ENCODE assay signal across 21 cellular contexts in genomic region chr13:83211301-83211700, GRCh38.
DNase-seq lines count a peak whose midpoint lies in the region; ATAC-seq, FAIRE-seq and TF ChIP-seq lines count a peak whose summit lies in the region.
"Had no signal": no experiment of that assay in that cellular context is flagged by ENCODE, and none has a peak within 500 bp of the region (broad histone marks: within the 10 kb centered on the region; RNA-seq: fewer than 3 reads in every experiment).

No MANE protein-coding gene starts in this region.

- H3K27ac ChIP-seq in astrocyte (ENCODE audit: low read depth, low read length), result peak overlapping the region; percentile 11
- H3K27ac ChIP-seq: HL-60, SJCRH30 had no signal

- no peaks in the 10 kb centered on the region for H4K20me1 ChIP-seq in astrocyte (ENCODE audit: insufficient read depth, low read length)

- peaks cover 11% of the 10 kb centered on the region for H3K4me1 ChIP-seq in astrocyte (ENCODE audit: insufficient read depth, low read length)
- H3K4me1 ChIP-seq: SJCRH30 had no signal

- H2AFZ ChIP-seq in astrocyte (ENCODE audit: low read depth, low read length), result no peak overlapping the region

- H3K36me3 Mint-ChIP-seq in astrocyte (ENCODE audit: low read depth, unreplicated experiment), result no peaks in the 10 kb centered on the region
- H3K36me3 Mint-ChIP-seq: CD8-positive, alpha-beta T cell had no signal

- DNase-seq in GM04503 (ENCODE audit: low read depth), result peak; percentile 27
- peak; percentile 70 for DNase-seq in astrocyte (ENCODE audit: low read depth)
- DNase-seq in fibroblast of gingiva (ENCODE audit: low read depth), result peak; percentile 82
- peak; percentile 67 for DNase-seq in non-pigmented ciliary epithelial cell (ENCODE audit: low read depth)
- DNase-seq in omental fat pad (ENCODE audit: low spot score), result no peak
- DNase-seq in retina, result no peak
- DNase-seq in H7, result no peak
- DNase-seq: CD8-positive, alpha-beta T cell; MV-4-11; NCI-H1417 treated with DMSO at 0.1 percent for 48 hours; NCI-H1930; NCI-H2171; NCI-H774; PC-3; SJCRH30; SW 1271 had no signal

- FAIRE-seq in astrocyte (lab: Jason Lieb, UNC), result no peak
- FAIRE-seq: GM19239, HTR-8/SVneo had no signal

- H3K9me3 Mint-ChIP-seq in astrocyte (ENCODE audit: unreplicated experiment), result peaks cover 10% of the 10 kb centered on the region

- ATAC-seq in GM21423 (IDR thresholded peaks at IDR 0.05; ENCODE audit: unreplicated experiment) (no peak), omental fat pad (ENCODE audit: low FRiP score) (no peak)
- ATAC-seq: CD8-positive, alpha-beta T cell; PC-3 had no signal

- H3K36me3 ChIP-seq in astrocyte (ENCODE audit: insufficient read depth, low read length), result no peaks in the 10 kb centered on the region
- no peaks in the 10 kb centered on the region for H3K36me3 ChIP-seq in H7 (replicated peaks; ENCODE audit: control insufficient read depth, insufficient read depth, low read length)
- H3K36me3 ChIP-seq: HAP-1, SJCRH30 had no signal

- peaks cover 14% of the 10 kb centered on the region for H3K4me1 Mint-ChIP-seq in astrocyte (ENCODE audit: low read depth, unreplicated experiment)

- no peaks in the 10 kb centered on the region for H3K9me3 ChIP-seq in astrocyte (ENCODE audit: insufficient read depth, low read depth, low read length)
- H3K9me3 ChIP-seq: HAP-1, SJCRH30 had no signal

- H3K4me2 ChIP-seq in astrocyte (ENCODE audit: low read length), result peak overlapping the region; percentile 21

- no peak overlapping the region for H3K4me3 Mint-ChIP-seq in astrocyte (ENCODE audit: unreplicated experiment)
- H3K4me3 Mint-ChIP-seq: CD8-positive, alpha-beta T cell had no signal

- no peak overlapping the region for H3K27ac Mint-ChIP-seq in astrocyte (ENCODE audit: unreplicated experiment)
- H3K27ac Mint-ChIP-seq: CD8-positive, alpha-beta T cell had no signal

- H3K9ac ChIP-seq in astrocyte (ENCODE audit: low read length), result no peak overlapping the region

- H3K79me2 ChIP-seq in astrocyte (ENCODE audit: insufficient read depth, low read length), result no peaks in the 10 kb centered on the region

- H3K4me3 ChIP-seq in astrocyte (ENCODE audit: insufficient read depth, low read depth, low read length) (no peak overlapping the region), H7 (ENCODE audit: insufficient read depth, low read depth, low read length) (no peak overlapping the region)
- H3K4me3 ChIP-seq: HAP-1, SJCRH30 had no signal

- H3K27me3 ChIP-seq in astrocyte (ENCODE audit: insufficient read depth, low read length) (no peaks in the 10 kb centered on the region), H7 (ENCODE audit: control insufficient read depth, insufficient read depth, low read length) (no peaks in the 10 kb centered on the region)
- H3K27me3 ChIP-seq: SJCRH30 had no signal

- H3K27me3 Mint-ChIP-seq in astrocyte (ENCODE audit: low read depth, unreplicated experiment), result no peaks in the 10 kb centered on the region

- TF ChIP-seq CTCF in astrocyte (IDR thresholded peaks at IDR 0.05; ENCODE audit: insufficient read depth, low read depth, low read length), result no peak
- no peak for TF ChIP-seq CTCF in omental fat pad (IDR thresholded peaks at IDR 0.05)

Comparison
In these comparisons a context has a peak if more than half of its experiments do, and no peak if none do; other contexts are left out.
1. DNase-seq: peak in GM04503 (single experiment), astrocyte (single experiment), fibroblast of gingiva (single experiment) and non-pigmented ciliary epithelial cell (single experiment); none in omental fat pad (single experiment), retina (single experiment) and H7 (single experiment).